8 cellular contexts compared by ENCODE assay signal in genomic region chr1:7704214-7705047, GRCh38.
A peak's percentile ranks its signal among the peaks of the same experiment; 100 is the strongest.
DNase-seq lines count a peak whose midpoint lies in the region; ATAC-seq and TF ChIP-seq lines count a peak whose summit lies in the region.

No MANE protein-coding gene starts in this region.

- no peaks in the 10 kb centered on the region for H3K4me1 ChIP-seq in cardiac muscle cell (ENCODE audit: low read depth)
- no peaks in the 10 kb centered on the region for H3K4me1 ChIP-seq in prostate gland (replicated peaks)

- no peaks in the 10 kb centered on the region for H3K36me3 Mint-ChIP-seq in type B pancreatic cell

- H3K9me3 ChIP-seq in cardiac muscle cell (ENCODE audit: low read depth) (no peaks in the 10 kb centered on the region), prostate gland (no peaks in the 10 kb centered on the region)

- H3K27me3 ChIP-seq in cardiac muscle cell (peaks cover 75% of the 10 kb centered on the region), prostate gland (replicated peaks; ENCODE audit: insufficient read depth) (no peaks in the 10 kb centered on the region)

- peak; percentile 91 for ATAC-seq in GM21786 (IDR thresholded peaks at IDR 0.05; ENCODE audit: unreplicated experiment)

- no peak overlapping the region for H3K4me3 Mint-ChIP-seq in type B pancreatic cell

- no peak overlapping the region for H3K27ac ChIP-seq in cardiac muscle cell
- no peak overlapping the region for H3K27ac ChIP-seq in prostate gland

- peak; percentile 87 for DNase-seq in DMS153 (lab: John Stamatoyannopoulos, UW)
- DNase-seq in LHCN-M2 (ENCODE audit: low read depth): peak; percentile 48
- peak; percentile 87 for DNase-seq in SW480 (ENCODE audit: low spot score)
- DNase-seq in activated naive CD8-positive, alpha-beta T cell treated with anti-CD3 and anti-CD28 coated beads, Interleukin-2, amount 50 U/mL, for 16 hours (ENCODE audit: low read depth, low spot score): peak; percentile 85
- DNase-seq in cardiac muscle cell (ENCODE audit: low read depth in 1 of 2, low spot score in 1 of 2): peak; percentile 90 to 96
- DNase-seq in prostate gland (ENCODE audit: low spot score): peak; percentile 96
- peak; percentile 97 for DNase-seq in type B pancreatic cell (ENCODE audit: extremely low spot score, unreplicated experiment)

- H3K27me3 Mint-ChIP-seq in type B pancreatic cell: peaks cover 71% of the 10 kb centered on the region

- TF ChIP-seq CTCF in cardiac muscle cell (IDR thresholded peaks at IDR 0.05; ENCODE audit: low read depth, low read length) (no peak), prostate gland (IDR thresholded peaks at IDR 0.05) (no peak), type B pancreatic cell (conservative IDR thresholded peaks at IDR 0.05) (no peak)

- no peaks in the 10 kb centered on the region for H3K36me3 ChIP-seq in cardiac muscle cell
- no peaks in the 10 kb centered on the region for H3K36me3 ChIP-seq in prostate gland

- H3K27ac Mint-ChIP-seq in type B pancreatic cell: no peak overlapping the region

- intact Hi-C loops in prostate gland (cut with DNase I): no loop called here

- H3K4me1 Mint-ChIP-seq in type B pancreatic cell (ENCODE audit: unreplicated experiment): peaks cover 16% of the 10 kb centered on the region

- peak; percentile 82 for TF ChIP-seq POLR2A in prostate gland (IDR thresholded peaks at IDR 0.05)

- H3K9me3 Mint-ChIP-seq in type B pancreatic cell: peaks cover 4% of the 10 kb centered on the region

- under 1% methylated on average over 18 of the region's 151 CpGs for WGBS in prostate gland

- peak overlapping the region; percentile 28 for H3K4me3 ChIP-seq in cardiac muscle cell
- peak overlapping the region; percentile 33 for H3K4me3 ChIP-seq in prostate gland
